ENCODE assay signal across 10 cellular contexts in genomic region chr1:160401972-160402795, GRCh38. TPM values are rescaled to one million over a fixed set of nuclear protein-coding genes. Genes with fewer than 3 reads are reported as not detected.
DNase-seq lines count a peak whose midpoint lies in the region; ATAC-seq and TF ChIP-seq lines count a peak whose summit lies in the region.
"Had no signal": no experiment of that assay in that cellular context is flagged by ENCODE, and none has a peak within 500 bp of the region (broad histone marks: within the 10 kb centered on the region; RNA-seq: fewer than 3 reads in every experiment).

No MANE protein-coding gene starts in this region.

- peaks cover 29% of the 10 kb centered on the region for H3K27me3 Mint-ChIP-seq in activated T-helper 17 cell treated with anti-CD3 and anti-CD28 coated beads, Interleukin-2, amount 50 U/mL, for 72 hours
- H3K27me3 Mint-ChIP-seq in activated T-cell treated with anti-CD3 and anti-CD28 coated beads, Interleukin-2, amount 50 U/mL, for 72 hours (ENCODE audit: low read depth): peaks cover 24% of the 10 kb centered on the region

- ATAC-seq in activated T-helper 17 cell treated with anti-CD3 and anti-CD28 coated beads, Interleukin-2, amount 50 U/mL, for 72 hours (replicated peaks): no peak
- no peak for ATAC-seq in activated T-cell treated with anti-CD3 and anti-CD28 coated beads, Interleukin-2, amount 50 U/mL, for 72 hours (replicated peaks in 1 of 2)
- ATAC-seq: stimulated activated memory B cell treated with anti-CD40 and anti-IgM and Interleukin-4, amounts not matched to agents 10 μg/mL and 1 μg/mL and 100 μg/mL, for 72 hours had no signal

- H3K4me1 ChIP-seq in HAP-1: peaks cover 7% of the 10 kb centered on the region

- no peak for DNase-seq in HAP-1 (ENCODE audit: low spot score in 2 of 2)
- peak; percentile 46 for DNase-seq in islet precursor cell
- DNase-seq in retinal pigment epithelial cell (ENCODE audit: low read depth): no peak
- no peak for DNase-seq in activated T-cell treated with anti-CD3 and anti-CD28 coated beads, Interleukin-2, amount 50 U/mL, for 72 hours
- DNase-seq in DMS79 (lab: John Stamatoyannopoulos, UW): no peak
- DNase-seq in NCI-H146 (lab: John Stamatoyannopoulos, UW): no peak
- DNase-seq: Caco-2, T-helper 2 cell had no signal

- H3K4me3 ChIP-seq in HAP-1: peak overlapping the region; percentile 59
- peak overlapping the region; percentile 76 for H3K4me3 ChIP-seq in retinal pigment epithelial cell (ENCODE audit: low read length)

- no peaks in the 10 kb centered on the region for H3K27me3 ChIP-seq in HAP-1 (ENCODE audit: low read depth)

- H3K9me3 Mint-ChIP-seq in activated T-helper 17 cell treated with anti-CD3 and anti-CD28 coated beads, Interleukin-2, amount 50 U/mL, for 72 hours: no peaks in the 10 kb centered on the region
- no peaks in the 10 kb centered on the region for H3K9me3 Mint-ChIP-seq in activated T-cell treated with anti-CD3 and anti-CD28 coated beads, Interleukin-2, amount 50 U/mL, for 72 hours
- H3K9me3 Mint-ChIP-seq: stimulated activated memory B cell treated with anti-CD40 and anti-IgM and Interleukin-4, amounts not matched to agents 10 μg/mL and 1 μg/mL and 100 μg/mL, for 72 hours had no signal

- no peaks in the 10 kb centered on the region for H3K36me3 Mint-ChIP-seq in activated T-helper 17 cell treated with anti-CD3 and anti-CD28 coated beads, Interleukin-2, amount 50 U/mL, for 72 hours (ENCODE audit: low read depth)
- H3K36me3 Mint-ChIP-seq in activated T-cell treated with anti-CD3 and anti-CD28 coated beads, Interleukin-2, amount 50 U/mL, for 72 hours (ENCODE audit: insufficient read depth in 2 of 2): no peaks in the 10 kb centered on the region
- H3K36me3 Mint-ChIP-seq: stimulated activated memory B cell treated with anti-CD40 and anti-IgM and Interleukin-4, amounts not matched to agents 10 μg/mL and 1 μg/mL and 100 μg/mL, for 72 hours had no signal

- H3K4me3 Mint-ChIP-seq in activated T-helper 17 cell treated with anti-CD3 and anti-CD28 coated beads, Interleukin-2, amount 50 U/mL, for 72 hours: peak overlapping the region; percentile 8
- no peak overlapping the region for H3K4me3 Mint-ChIP-seq in activated T-cell treated with anti-CD3 and anti-CD28 coated beads, Interleukin-2, amount 50 U/mL, for 72 hours

- no peaks in the 10 kb centered on the region for H3K36me3 ChIP-seq in HAP-1 (replicated peaks)

- TF ChIP-seq CTCF in retinal pigment epithelial cell (conservative IDR thresholded peaks at IDR 0.05; ENCODE audit: low read depth, low read length): no peak

- no peak overlapping the region for H3K27ac Mint-ChIP-seq in activated T-helper 17 cell treated with anti-CD3 and anti-CD28 coated beads, Interleukin-2, amount 50 U/mL, for 72 hours
- H3K27ac Mint-ChIP-seq in activated T-cell treated with anti-CD3 and anti-CD28 coated beads, Interleukin-2, amount 50 U/mL, for 72 hours: no peak overlapping the region
- H3K27ac Mint-ChIP-seq: stimulated activated memory B cell treated with anti-CD40 and anti-IgM and Interleukin-4, amounts not matched to agents 10 μg/mL and 1 μg/mL and 100 μg/mL, for 72 hours had no signal

- no peaks in the 10 kb centered on the region for H3K9me3 ChIP-seq in HAP-1
- H3K9me3 ChIP-seq: Caco-2 had no signal

- in situ Hi-C loops in HAP-1 (cut with MboI; ENCODE audit: low sequenced_read_pairs): no loop called here

- peaks cover 7% of the 10 kb centered on the region for H3K4me1 Mint-ChIP-seq in activated T-helper 17 cell treated with anti-CD3 and anti-CD28 coated beads, Interleukin-2, amount 50 U/mL, for 72 hours
- peaks cover 13% of the 10 kb centered on the region for H3K4me1 Mint-ChIP-seq in activated T-cell treated with anti-CD3 and anti-CD28 coated beads, Interleukin-2, amount 50 U/mL, for 72 hours (ENCODE audit: low read depth)

RNA-seq across cellular contexts. Expression of gene VANGL2, which starts 1.8 kb away (rescaled TPM):
- not detected for total RNA-seq in activated T-helper 17 cell treated with anti-CD3 and anti-CD28 coated beads, Interleukin-2, amount 50 U/mL, for 72 hours
- total RNA-seq in activated T-cell treated with anti-CD3 and anti-CD28 coated beads, Interleukin-2, amount 50 U/mL, for 72 hours: under 1 TPM; 0.28 to 0.55 TPM

RNA-seq across cellular contexts. Expression of gene NHLH1, which starts 35.3 kb away (rescaled TPM):
- 1 to 10 TPM; 1.0 to 1.1 TPM for total RNA-seq in activated T-helper 17 cell treated with anti-CD3 and anti-CD28 coated beads, Interleukin-2, amount 50 U/mL, for 72 hours
- total RNA-seq in activated T-cell treated with anti-CD3 and anti-CD28 coated beads, Interleukin-2, amount 50 U/mL, for 72 hours: under 1 TPM; 0.32 to 0.60 TPM

RNA-seq across cellular contexts. Expression of gene NCSTN, which starts 59.0 kb away (rescaled TPM):
- total RNA-seq in activated T-helper 17 cell treated with anti-CD3 and anti-CD28 coated beads, Interleukin-2, amount 50 U/mL, for 72 hours: 10 to 100 TPM; 58.7 to 67.4 TPM
- total RNA-seq in activated T-cell treated with anti-CD3 and anti-CD28 coated beads, Interleukin-2, amount 50 U/mL, for 72 hours: 10 to 100 TPM; 65.2 to 66.3 TPM

RNA-seq across cellular contexts. Expression of gene COPA, which starts 59.1 kb away (rescaled TPM):
- total RNA-seq in activated T-helper 17 cell treated with anti-CD3 and anti-CD28 coated beads, Interleukin-2, amount 50 U/mL, for 72 hours: 100 to 1,000 TPM; 136 to 178 TPM
- total RNA-seq in activated T-cell treated with anti-CD3 and anti-CD28 coated beads, Interleukin-2, amount 50 U/mL, for 72 hours: 100 to 1,000 TPM; 198 to 201 TPM
